In genomic region chr6:137926985-137927384, GRCh38 we compare ENCODE assay signal across 13 cellular contexts. TPM values are rescaled to one million over a fixed set of nuclear protein-coding genes. Genes with fewer than 3 reads are reported as not detected.
DNase-seq lines count a peak whose midpoint lies in the region; ATAC-seq and TF ChIP-seq lines count a peak whose summit lies in the region.
"Had no signal": no experiment of that assay in that cellular context is flagged by ENCODE, and none has a peak within 500 bp of the region (broad histone marks: within the 10 kb centered on the region; RNA-seq: fewer than 3 reads in every experiment).

No MANE protein-coding gene starts in this region.

- intact Hi-C loops in thyroid gland (cut with DNase I): no loop called here

- H3K4me3 Mint-ChIP-seq in immature natural killer cell: peak overlapping the region; percentile 7 to 83 (median 72)
- peak overlapping the region; percentile 17 to 63 for H3K4me3 Mint-ChIP-seq in stimulated activated naive CD8-positive, alpha-beta T cell treated with anti-CD3 and anti-CD28 coated beads, Interleukin-15, amount 100 ng/mL, for 72 hours

- H3K36me3 Mint-ChIP-seq in activated naive CD4-positive, alpha-beta T cell treated with anti-CD3 and anti-CD28 coated beads, Interleukin-2, amount 50 U/mL, for 72 hours: no peaks in the 10 kb centered on the region
- no peaks in the 10 kb centered on the region for H3K36me3 Mint-ChIP-seq in immature natural killer cell

- DNase-seq in activated naive CD4-positive, alpha-beta T cell treated with anti-CD3 and anti-CD28 coated beads, Interleukin-2, amount 50 U/mL, for 72 hours (ENCODE audit: low spot score in 2 of 2): no peak
- no peak for DNase-seq in activated naive CD4-positive, alpha-beta T cell treated with anti-CD3 and anti-CD28 coated beads, Interleukin-2, amount 50 U/mL, for 16 hours
- DNase-seq in SJCRH30 (peak; percentile 28 to 56), immature natural killer cell (no peak), thyroid gland (no peak), coronary artery (ENCODE audit: low spot score) (no peak)
- DNase-seq in stimulated activated naive CD8-positive, alpha-beta T cell treated with anti-CD3 and anti-CD28 coated beads, Interleukin-15, amount 100 ng/mL, for 72 hours: no peak
- DNase-seq: DMS79, NCI-H2081 treated with DMSO at 0.1 percent for 48 hours, NCI-H82, uterus had no signal

- peaks cover 32 to 42% of the 10 kb centered on the region in 2 donors for H3K4me1 Mint-ChIP-seq in immature natural killer cell
- peaks cover 85% of the 10 kb centered on the region for H3K4me1 Mint-ChIP-seq in stimulated activated naive CD8-positive, alpha-beta T cell treated with anti-CD3 and anti-CD28 coated beads, Interleukin-15, amount 100 ng/mL, for 72 hours

- no peaks in the 10 kb centered on the region for H3K27me3 ChIP-seq in SJCRH30
- no peaks in the 10 kb centered on the region for H3K27me3 ChIP-seq in thyroid gland
- H3K27me3 ChIP-seq: brain microvascular endothelial cell, uterus had no signal

- H3K36me3 ChIP-seq in SJCRH30: no peaks in the 10 kb centered on the region
- no peaks in the 10 kb centered on the region for H3K36me3 ChIP-seq in thyroid gland
- H3K36me3 ChIP-seq: brain microvascular endothelial cell, uterus had no signal

- peaks cover 6 to 7% (median 7%) of the 10 kb centered on the region in 3 donors for H3K27me3 Mint-ChIP-seq in immature natural killer cell (ENCODE audit: low read depth in 3 of 3)
- no peaks in the 10 kb centered on the region for H3K27me3 Mint-ChIP-seq in stimulated activated naive CD8-positive, alpha-beta T cell treated with anti-CD3 and anti-CD28 coated beads, Interleukin-15, amount 100 ng/mL, for 72 hours

- no peak for ATAC-seq in activated naive CD4-positive, alpha-beta T cell treated with anti-CD3 and anti-CD28 coated beads, Interleukin-2, amount 50 U/mL, for 72 hours
- ATAC-seq in stimulated activated naive CD8-positive, alpha-beta T cell treated with anti-CD3 and anti-CD28 coated beads, Interleukin-15, amount 100 ng/mL, for 72 hours: no peak
- no peak for ATAC-seq in GM21526 (IDR thresholded peaks at IDR 0.05; ENCODE audit: low FRiP score, unreplicated experiment)

- H3K4me1 ChIP-seq in SJCRH30 (peaks cover 27% of the 10 kb centered on the region), thyroid gland (peaks cover 0 to 7% of the 10 kb centered on the region in 2 donors)
- H3K4me1 ChIP-seq: uterus had no signal

- no peaks in the 10 kb centered on the region for H3K9me3 Mint-ChIP-seq in activated naive CD4-positive, alpha-beta T cell treated with anti-CD3 and anti-CD28 coated beads, Interleukin-2, amount 50 U/mL, for 72 hours
- no peaks in the 10 kb centered on the region for H3K9me3 Mint-ChIP-seq in immature natural killer cell
- H3K9me3 Mint-ChIP-seq in stimulated activated naive CD8-positive, alpha-beta T cell treated with anti-CD3 and anti-CD28 coated beads, Interleukin-15, amount 100 ng/mL, for 72 hours: no peaks in the 10 kb centered on the region

- H3K4me3 ChIP-seq in SJCRH30 (no peak overlapping the region), thyroid gland (replicated peaks in 1 of 3) (no peak overlapping the region), coronary artery (no peak overlapping the region)
- H3K4me3 ChIP-seq: uterus had no signal

- WGBS in thyroid gland, 2 donors: 93 to 94% methylated on average over 3 of the region's 3 CpGs

- no peak overlapping the region; the same call in 1 of the 2 replicates for H3K27ac ChIP-seq in SJCRH30
- no peak overlapping the region for H3K27ac ChIP-seq in thyroid gland
- no peak overlapping the region for H3K27ac ChIP-seq in coronary artery
- H3K27ac ChIP-seq: brain microvascular endothelial cell, uterus had no signal

- H3K9me3 ChIP-seq in SJCRH30 (replicated peaks): no peaks in the 10 kb centered on the region
- no peaks in the 10 kb centered on the region for H3K9me3 ChIP-seq in thyroid gland
- H3K9me3 ChIP-seq: uterus had no signal

- H3K27ac Mint-ChIP-seq in activated naive CD4-positive, alpha-beta T cell treated with anti-CD3 and anti-CD28 coated beads, Interleukin-2, amount 50 U/mL, for 72 hours: peak overlapping the region; percentile 77 to 95
- H3K27ac Mint-ChIP-seq in immature natural killer cell: peak overlapping the region in 5 of 6 donors; percentile 74 to 91 (median 87)
- peak overlapping the region; percentile 52 to 95 for H3K27ac Mint-ChIP-seq in stimulated activated naive CD8-positive, alpha-beta T cell treated with anti-CD3 and anti-CD28 coated beads, Interleukin-15, amount 100 ng/mL, for 72 hours

- no peak for TF ChIP-seq POLR2A in thyroid gland (IDR thresholded peaks at IDR 0.05)

- no peak for TF ChIP-seq CTCF in thyroid gland (IDR thresholded peaks at IDR 0.05)
- TF ChIP-seq CTCF in coronary artery (IDR thresholded peaks at IDR 0.05): no peak

RNA-seq across cellular contexts. Expression of gene TNFAIP3, which starts 59.9 kb away (rescaled TPM):
- total RNA-seq in activated naive CD4-positive, alpha-beta T cell treated with anti-CD3 and anti-CD28 coated beads, Interleukin-2, amount 50 U/mL, for 72 hours: 100 to 1,000 TPM; 217 to 268 TPM
- total RNA-seq in SJCRH30 (2014; rRNA removed; shearing (Covaris generic)): 39.7 and 39.9 TPM in 2 replicates
- polyA plus RNA-seq in immature natural killer cell: 100 to 1,000 TPM in 2 of 3 donors, 10 to 100 TPM in 1; 55.8 to 118 (median 117) TPM
- total RNA-seq in thyroid gland: 1 to 10 TPM; 5.9 to 7.8 (median 7.3) TPM

Comparison
In these comparisons a context has a peak if more than half of its experiments do, and no peak if none do; other contexts are left out.
1. DNase-seq: peak in SJCRH30 (2 of 2); none in activated naive CD4-positive, alpha-beta T cell treated with anti-CD3 and anti-CD28 coated beads, Interleukin-2, amount 50 U/mL, for 72 hours (0 of 2), activated naive CD4-positive, alpha-beta T cell treated with anti-CD3 and anti-CD28 coated beads, Interleukin-2, amount 50 U/mL, for 16 hours (single experiment), immature natural killer cell (0 of 3), stimulated activated naive CD8-positive, alpha-beta T cell treated with anti-CD3 and anti-CD28 coated beads, Interleukin-15, amount 100 ng/mL, for 72 hours (0 of 2), thyroid gland (0 of 2) and coronary artery (single experiment).
2. Peak in every context shown above with its lines, with median percentiles within 50 percentile points of each other: H3K27ac Mint-ChIP-seq.